8 cellular contexts compared by ENCODE assay signal in the genomic region with DNA sequence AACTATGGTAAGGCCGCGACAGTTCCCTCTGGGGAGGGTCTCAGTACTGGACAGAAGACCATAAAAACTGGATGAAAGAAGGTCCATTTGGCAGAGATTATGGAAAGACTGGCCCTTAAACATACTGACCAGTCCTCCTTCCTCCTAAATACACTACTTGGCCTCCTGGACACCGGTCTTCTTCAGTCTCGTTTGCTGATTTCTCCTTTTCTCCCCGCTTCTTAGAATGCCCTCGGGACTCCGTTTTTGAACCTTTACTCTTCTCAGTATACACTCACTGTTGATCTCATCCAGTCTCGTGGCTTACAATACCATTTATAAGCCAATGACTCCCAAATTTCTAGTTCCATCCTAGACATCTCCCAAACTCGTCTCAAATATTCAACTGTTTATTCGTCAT. TPM values are rescaled to one million over a fixed set of nuclear protein-coding genes. Genes with fewer than 3 reads are reported as not detected.
DNase-seq lines count a peak whose midpoint lies in the region; ATAC-seq and TF ChIP-seq lines count a peak whose summit lies in the region.

No MANE protein-coding gene starts in this region.

- H3K27me3 ChIP-seq in GM23248 (replicated peaks; ENCODE audit: insufficient read depth) (no peaks in the 10 kb centered on the region), WERI-Rb-1 (ENCODE audit: insufficient read depth, low read depth, severe bottlenecking) (no peaks in the 10 kb centered on the region), heart left ventricle (no peaks in the 10 kb centered on the region), smooth muscle cell (ENCODE audit: low read depth) (no peaks in the 10 kb centered on the region)

- H4K20me1 ChIP-seq in GM23248 (ENCODE audit: insufficient read depth) (no peaks in the 10 kb centered on the region), smooth muscle cell (ENCODE audit: low read depth) (no peaks in the 10 kb centered on the region)

- no peak for TF ChIP-seq POLR2A in heart left ventricle (IDR thresholded peaks at IDR 0.05)

- H3F3A ChIP-seq in GM23248 (ENCODE audit: insufficient read depth) = peaks cover 25% of the 10 kb centered on the region
- H3F3A ChIP-seq in smooth muscle cell (ENCODE audit: low read depth) = no peaks in the 10 kb centered on the region

- H2AFZ ChIP-seq in GM23248 = peak overlapping the region; percentile 99
- H2AFZ ChIP-seq in smooth muscle cell (ENCODE audit: low read depth) = peak overlapping the region; percentile 83

- DNase-seq in GM23248 = peak; percentile 20
- DNase-seq in WERI-Rb-1 = no peak
- DNase-seq in heart left ventricle = no peak
- no peak for DNase-seq in smooth muscle cell (lab: John Stamatoyannopoulos, UW; ENCODE audit: unreplicated experiment)
- DNase-seq in DMS 273 (lab: John Stamatoyannopoulos, UW; ENCODE audit: unreplicated experiment) = no peak

- H3K36me3 ChIP-seq in GM23248 (ENCODE audit: low read depth) (peaks cover 10% of the 10 kb centered on the region; the same call in 1 of the 2 replicates), WERI-Rb-1 (peaks cover 33% of the 10 kb centered on the region), heart left ventricle (peaks cover 0 to 35% (median 30%) of the 10 kb centered on the region in 9 donors), smooth muscle cell (ENCODE audit: low read depth) (peaks cover 10% of the 10 kb centered on the region)

- WGBS in GM23248 (ENCODE audit: low coverage in 1 of 2, low lambda C conversion rate in 2 of 2, missing lambda C conversion rate in 2 of 2), 2 experiments = 65% methylated on average over 10 of the region's 10 CpGs
- WGBS in heart left ventricle, 4 donors = 56 to 62% (median 59%) methylated on average over 10 of the region's 10 CpGs
- 83% methylated on average over 10 of the region's 10 CpGs for WGBS in smooth muscle cell (ENCODE audit: low lambda C conversion rate)

- in situ Hi-C loops in GM23248 (cut with MboI) = no loop called here

- ATAC-seq in heart left ventricle = no peak
- no peak for ATAC-seq in GM19023 (IDR thresholded peaks at IDR 0.05; ENCODE audit: unreplicated experiment)
- ATAC-seq in GM18907 (IDR thresholded peaks at IDR 0.05; ENCODE audit: unreplicated experiment) = no peak
- no peak for ATAC-seq in GM18867 (IDR thresholded peaks at IDR 0.05; ENCODE audit: unreplicated experiment)

- H3K9me3 ChIP-seq in GM23248 (ENCODE audit: low read depth) (no peaks in the 10 kb centered on the region), WERI-Rb-1 (ENCODE audit: severe bottlenecking) (no peaks in the 10 kb centered on the region), heart left ventricle (no peaks in the 10 kb centered on the region), smooth muscle cell (replicated peaks; ENCODE audit: low read depth) (no peaks in the 10 kb centered on the region)

- TF ChIP-seq CTCF in WERI-Rb-1 (IDR thresholded peaks at IDR 0.05; ENCODE audit: low read depth, low read length) = no peak
- no peak for TF ChIP-seq CTCF in heart left ventricle (IDR thresholded peaks at IDR 0.05)
- no peak for TF ChIP-seq CTCF in smooth muscle cell (IDR thresholded peaks at IDR 0.05; ENCODE audit: borderline replicate concordance, insufficient read depth, poor library complexity, severe bottlenecking)

- peaks cover 14% of the 10 kb centered on the region for H3K4me1 ChIP-seq in GM23248 (ENCODE audit: insufficient read depth)
- peaks cover 0 to 17% (median 13%) of the 10 kb centered on the region in 12 donors for H3K4me1 ChIP-seq in heart left ventricle
- peaks cover 7% of the 10 kb centered on the region for H3K4me1 ChIP-seq in smooth muscle cell (ENCODE audit: low read depth)

- no peaks in the 10 kb centered on the region for H3K9me2 ChIP-seq in GM23248 (ENCODE audit: insufficient read depth)

- H3K4me2 ChIP-seq in GM23248 (ENCODE audit: unreplicated experiment) (peak overlapping the region; percentile 98), smooth muscle cell (peak overlapping the region; percentile 86)

- H3K79me2 ChIP-seq in GM23248 (ENCODE audit: insufficient read depth) (peaks cover 18% of the 10 kb centered on the region), smooth muscle cell (ENCODE audit: low read depth) (no peaks in the 10 kb centered on the region)

- peak overlapping the region; percentile 92 for H3K9ac ChIP-seq in GM23248
- H3K9ac ChIP-seq in smooth muscle cell (ENCODE audit: low read depth) = peak overlapping the region; percentile 89

- H3K27ac ChIP-seq in GM23248 (peak overlapping the region; percentile 64), WERI-Rb-1 (peak overlapping the region; percentile 78), heart left ventricle (peak overlapping the region; percentile 41 to 94 (median 88)), smooth muscle cell (ENCODE audit: low read depth) (peak overlapping the region; percentile 57)

- intact Hi-C loops in heart left ventricle (cut with DNase I) = loop anchor here in 1 of 10 donors (10.0 kb wide), 1 partner anchor 241 kb away; no protein-coding TSS in a partner anchor

- H3K4me3 ChIP-seq in GM23248 = peak overlapping the region; percentile 93
- peak overlapping the region; percentile 73 for H3K4me3 ChIP-seq in WERI-Rb-1 (ENCODE audit: low read depth, low read length)
- H3K4me3 ChIP-seq in heart left ventricle = peak overlapping the region; percentile 63 to 96 (median 82)
- H3K4me3 ChIP-seq in smooth muscle cell = peak overlapping the region; percentile 85

RNA-seq across cellular contexts. Expression of a gene that starts 0.7 kb away (rescaled TPM):
- 62.1 and 70.2 TPM in 2 replicates for total RNA-seq in GM23248 (2014; rRNA removed; shearing (Covaris generic))
- polyA plus RNA-seq in GM23248 (2016; fragmentation: Nextera tagmentation; extraction: Ambion mirVana) (71.7 and 74.9 TPM in 2 replicates), heart left ventricle (10 to 100 TPM; 45.2 to 57.9 TPM), smooth muscle cell (109 and 110 TPM in 2 replicates)
- total RNA-seq in heart left ventricle (10 to 100 TPM; 35.8 to 53.2 (median 46.3) TPM), smooth muscle cell (83.8 and 151 TPM in 2 replicates)

RNA-seq across cellular contexts. Expression of a gene that starts 26.3 kb away (rescaled TPM):
- 0.38 and 3.6 TPM in 2 replicates for total RNA-seq in GM23248 (2014; rRNA removed; shearing (Covaris generic))
- polyA plus RNA-seq in GM23248 (2016; fragmentation: Nextera tagmentation; extraction: Ambion mirVana) = 1.9 and 2.2 TPM in 2 replicates
- total RNA-seq in heart left ventricle = 1 to 10 TPM; 3.2 to 9.8 (median 4.8) TPM
- 1 to 10 TPM; 2.7 to 6.5 TPM for polyA plus RNA-seq in heart left ventricle
- 3.9 and 8.5 TPM in 2 replicates for total RNA-seq in smooth muscle cell
- polyA plus RNA-seq in smooth muscle cell = 3.9 and 4.7 TPM in 2 replicates

RNA-seq across cellular contexts. Expression of a gene that starts 41.2 kb away (rescaled TPM):
- total RNA-seq in GM23248 (2014; rRNA removed; shearing (Covaris generic)) = not detected in 2 replicates
- not detected in 2 replicates for polyA plus RNA-seq in GM23248 (2016; fragmentation: Nextera tagmentation; extraction: Ambion mirVana)
- 1 to 10 TPM in 1 of 9 donors, under 1 TPM in 8; 0.37 to 1.0 (median 0.60) TPM for total RNA-seq in heart left ventricle
- polyA plus RNA-seq in heart left ventricle = under 1 TPM; 0.11 to 0.38 TPM
- total RNA-seq in smooth muscle cell = not detected in 2 replicates
- polyA plus RNA-seq in smooth muscle cell = not detected in 2 replicates

RNA-seq across cellular contexts. Expression of a gene that starts 42.7 kb away (rescaled TPM):
- not detected in 2 replicates for total RNA-seq in GM23248 (2014; rRNA removed; shearing (Covaris generic))
- polyA plus RNA-seq in GM23248 (2016; fragmentation: Nextera tagmentation; extraction: Ambion mirVana) (1.1 and 1.2 TPM in 2 replicates), heart left ventricle (10 to 100 TPM in 1 of 2 donors, not detected in 1; 13.1 TPM), smooth muscle cell (not detected in 2 replicates)
- total RNA-seq in heart left ventricle (10 to 100 TPM in 2 of 9 donors, 1 to 10 TPM in 6, not detected in 1; 2.3 to 20.8 (median 6.0) TPM), smooth muscle cell (not detected in 2 replicates)

RNA-seq across cellular contexts. Expression of a gene that starts 47.4 kb away (rescaled TPM):
- total RNA-seq in GM23248 (2014; rRNA removed; shearing (Covaris generic)) = not detected in 2 replicates
- not detected in 2 replicates for polyA plus RNA-seq in GM23248 (2016; fragmentation: Nextera tagmentation; extraction: Ambion mirVana)
- not detected for total RNA-seq in heart left ventricle
- polyA plus RNA-seq in heart left ventricle = not detected
- not detected in 2 replicates for total RNA-seq in smooth muscle cell
- not detected in 2 replicates for polyA plus RNA-seq in smooth muscle cell
